In the genomic region with DNA sequence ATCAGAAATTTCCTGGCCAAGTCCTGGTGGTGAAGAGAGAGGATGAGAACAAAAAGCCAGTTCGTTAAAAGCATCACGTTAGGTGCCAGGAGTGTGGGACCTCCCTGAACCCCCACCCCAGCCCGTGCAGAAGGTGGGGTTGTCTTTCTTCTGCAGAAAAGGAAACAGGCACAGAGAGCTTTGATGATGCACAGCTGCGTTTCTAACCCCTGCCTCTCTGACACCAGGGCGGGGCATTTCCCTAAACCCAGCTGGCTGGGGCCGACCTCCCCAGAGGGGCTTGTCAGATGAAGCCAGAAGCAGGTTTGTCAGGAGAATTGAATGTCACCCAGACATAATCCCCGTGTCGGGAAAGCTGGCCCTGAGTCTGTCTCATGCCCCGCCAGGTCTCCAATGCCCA, we compare ENCODE assay signal across 9 cellular contexts.
A peak's percentile ranks its signal among the peaks of the same experiment; 100 is the strongest.
DNase-seq lines count a peak whose midpoint lies in the region; ATAC-seq and TF ChIP-seq lines count a peak whose summit lies in the region.
"Had no signal": no experiment of that assay in that cellular context is flagged by ENCODE, and none has a peak within 500 bp of the region (broad histone marks: within the 10 kb centered on the region; RNA-seq: fewer than 3 reads in every experiment).

No MANE protein-coding gene starts in this region.

- peak overlapping the region; percentile 63 for H3K4me3 Mint-ChIP-seq in central memory CD8-positive, alpha-beta T cell

- H3K27me3 ChIP-seq in AG04450 (ENCODE audit: control insufficient read depth, insufficient read depth, low read length) (no peaks in the 10 kb centered on the region), tibial nerve (no peaks in the 10 kb centered on the region)

- peaks cover 78% of the 10 kb centered on the region for H3K4me1 Mint-ChIP-seq in central memory CD8-positive, alpha-beta T cell

- CTCF ChIA-PET in AG04450 (lab: Charles Lee), result interaction anchor here (1.3 to 1.9 kb wide), 2 partner anchors 10 to 51 kb away, joined by 3 to 7 read pairs; no protein-coding TSS in a partner anchor

- H3K4me3 ChIP-seq in AG04450 (ENCODE audit: low read depth, low read length), result no peak overlapping the region
- H3K4me3 ChIP-seq in tibial nerve, result no peak overlapping the region
- H3K4me3 ChIP-seq: lung had no signal

- peak overlapping the region; percentile 99 for H3K27ac ChIP-seq in AG04450 (ENCODE audit: low read depth, low read length)
- H3K27ac ChIP-seq in tibial nerve, result no peak overlapping the region

- H3K9me3 Mint-ChIP-seq in central memory CD8-positive, alpha-beta T cell, result no peaks in the 10 kb centered on the region

- no peaks in the 10 kb centered on the region for H3K9me3 ChIP-seq in AG04450 (ENCODE audit: control insufficient read depth, insufficient read depth, low read length)
- H3K9me3 ChIP-seq in tibial nerve, result no peaks in the 10 kb centered on the region

- ATAC-seq in GM21528 (IDR thresholded peaks at IDR 0.05; ENCODE audit: low FRiP score, unreplicated experiment) (peak; percentile 49), left lobe of liver (no peak), HG03095 (IDR thresholded peaks at IDR 0.05; ENCODE audit: unreplicated experiment) (no peak)
- peak; percentile 68 for ATAC-seq in central memory CD8-positive, alpha-beta T cell (replicated peaks; ENCODE audit: extremely low read depth, poor library complexity, severe bottlenecking)

- TF ChIP-seq POLR2A in tibial nerve (IDR thresholded peaks at IDR 0.05), result no peak

- H3K27ac Mint-ChIP-seq in central memory CD8-positive, alpha-beta T cell (ENCODE audit: low read depth), result peak overlapping the region; percentile 75

- POLR2A ChIA-PET in AG04450 (lab: Yijun Ruan, JAX), result interaction anchor here (0.6 to 2.6 kb wide), 2 partner anchors 11 to 51 kb away, joined by 3 to 18 read pairs; no protein-coding TSS in a partner anchor

- H3K4me1 ChIP-seq in tibial nerve, result peaks cover 0 to 27% (median 17%) of the 10 kb centered on the region in 4 donors

- TF ChIP-seq CTCF in AG04450 (IDR thresholded peaks at IDR 0.05; ENCODE audit: low read depth, low read length) (no peak), tibial nerve (IDR thresholded peaks at IDR 0.05) (no peak)

- TF ChIP-seq EP300 in tibial nerve (IDR thresholded peaks at IDR 0.05), result no peak

- no peaks in the 10 kb centered on the region for H3K27me3 Mint-ChIP-seq in central memory CD8-positive, alpha-beta T cell

- H3K36me3 Mint-ChIP-seq in central memory CD8-positive, alpha-beta T cell (ENCODE audit: insufficient read depth), result no peaks in the 10 kb centered on the region

- 52 to 56% methylated on average over 9 of the region's 9 CpGs for WGBS in tibial nerve, 2 donors

- no peak for DNase-seq in AG04450 (ENCODE audit: low read depth, low spot score)
- DNase-seq in T-helper 2 cell, result peak in 3 of 5 experiments; percentile 21 to 78 (median 21)
- DNase-seq in central memory CD8-positive, alpha-beta T cell (ENCODE audit: low spot score in 2 of 2), result no peak
- DNase-seq in left lobe of liver (ENCODE audit: low spot score), result no peak
- DNase-seq in tibial nerve (ENCODE audit: low spot score in 2 of 2), result no peak
- no peak for DNase-seq in RKO (ENCODE audit: low spot score)

- no peaks in the 10 kb centered on the region for H3K36me3 ChIP-seq in tibial nerve

Comparison
In these comparisons a context has a peak if more than half of its experiments do, and no peak if none do; other contexts are left out.
1. DNase-seq: peak in T-helper 2 cell (3 of 5); none in AG04450 (single experiment), central memory CD8-positive, alpha-beta T cell (0 of 2), left lobe of liver (single experiment), tibial nerve (0 of 2) and RKO (single experiment).
2. ATAC-seq: peak in GM21528 (single experiment) and central memory CD8-positive, alpha-beta T cell (single experiment); none in left lobe of liver (single experiment) and HG03095 (single experiment).